In the genomic region with DNA sequence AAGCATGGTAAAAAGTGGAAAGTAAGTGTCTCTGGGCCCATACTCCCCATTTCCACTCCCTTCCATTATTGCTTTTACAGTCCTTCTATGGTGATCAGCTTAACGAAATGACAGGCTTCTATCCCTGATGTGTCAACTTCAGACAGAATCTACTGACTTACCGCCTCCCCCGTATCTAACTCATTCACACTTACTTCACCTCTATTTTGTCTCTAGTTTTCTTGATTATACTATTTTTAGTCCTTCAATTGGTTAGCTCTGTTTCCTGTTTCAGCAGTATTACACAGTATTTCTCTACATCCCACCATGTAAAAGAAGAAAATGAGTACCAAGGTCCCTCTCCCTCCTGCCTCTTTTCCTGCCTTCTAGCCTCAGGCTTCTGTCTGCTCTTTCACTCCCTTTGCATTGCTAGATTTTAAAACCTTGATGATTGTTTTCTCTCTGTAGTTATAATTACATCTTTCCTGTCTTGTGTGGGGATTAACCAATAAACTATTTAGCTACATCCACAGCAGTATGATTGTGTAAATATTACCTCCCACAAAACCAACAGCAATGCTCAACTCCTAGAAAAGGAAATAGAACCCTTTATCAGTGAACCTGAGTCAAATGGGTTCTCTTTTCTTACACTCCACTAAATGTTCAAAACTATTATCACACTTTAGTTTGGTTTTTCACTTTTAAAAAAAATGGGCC, we compare ENCODE assay signal across 8 cellular contexts. TPM values are rescaled to one million over a fixed set of nuclear protein-coding genes. Genes with fewer than 3 reads are reported as not detected.
DNase-seq lines count a peak whose midpoint lies in the region; ATAC-seq and TF ChIP-seq lines count a peak whose summit lies in the region.

No MANE protein-coding gene starts in this region.

- H3K4me3 Mint-ChIP-seq in CD4-positive, alpha-beta memory T cell: peak overlapping the region; percentile 5 to 73 (median 34)
- H3K4me3 Mint-ChIP-seq in activated CD8-positive, alpha-beta T cell treated with anti-CD3 and anti-CD28 coated beads for 36 hours: peak overlapping the region; percentile 16

- H3K4me1 Mint-ChIP-seq in CD4-positive, alpha-beta memory T cell: peaks cover 50 to 81% (median 65%) of the 10 kb centered on the region in 4 donors
- H3K4me1 Mint-ChIP-seq in activated CD8-positive, alpha-beta T cell treated with anti-CD3 and anti-CD28 coated beads for 36 hours (ENCODE audit: low read depth): peaks cover 61% of the 10 kb centered on the region

- H3K4me1 ChIP-seq in CD4-positive, alpha-beta memory T cell (ENCODE audit: insufficient read depth, low read length): peaks cover 63% of the 10 kb centered on the region
- H3K4me1 ChIP-seq in mucosa of rectum (ENCODE audit: control insufficient read depth in 2 of 2, insufficient read depth in 2 of 2, low read length in 2 of 2) (peaks cover 36 to 48% of the 10 kb centered on the region in 2 donors), mesenchymal stem cell (ENCODE audit: control insufficient read depth, insufficient read depth, low read depth, low read length) (peaks cover 5% of the 10 kb centered on the region)

- no peak overlapping the region for H2AFZ ChIP-seq in mesenchymal stem cell (ENCODE audit: low read depth, low read length)

- H2AK5ac ChIP-seq in mesenchymal stem cell (ENCODE audit: low read length, severe bottlenecking): no peak overlapping the region

- no peak overlapping the region for H3K14ac ChIP-seq in mesenchymal stem cell (ENCODE audit: low read length in 2 of 2)

- 96% methylated on average over 3 of the region's 3 CpGs for WGBS in mesenchymal stem cell

- H3K27ac ChIP-seq in CD4-positive, alpha-beta memory T cell (ENCODE audit: low read depth, low read length): no peak overlapping the region
- peak overlapping the region; percentile 74 to 83 for H3K27ac ChIP-seq in mucosa of rectum (ENCODE audit: low read depth in 2 of 2, low read length in 2 of 2)
- no peak overlapping the region for H3K27ac ChIP-seq in mesenchymal stem cell (ENCODE audit: low read length, poor library complexity, severe bottlenecking)

- no peak overlapping the region for H3K4me2 ChIP-seq in mesenchymal stem cell (ENCODE audit: low read length, poor library complexity, severe bottlenecking)

- no peak overlapping the region for H2BK5ac ChIP-seq in mesenchymal stem cell (ENCODE audit: low read depth, low read length, poor library complexity, severe bottlenecking)

- H3K9ac ChIP-seq in mucosa of rectum (ENCODE audit: low read depth in 1 of 2, low read length in 2 of 2) (no peak overlapping the region), mesenchymal stem cell (ENCODE audit: low read length) (no peak overlapping the region)

- H3K4ac ChIP-seq in mesenchymal stem cell (ENCODE audit: low read depth in 1 of 2, low read length in 2 of 2): no peak overlapping the region

- peak overlapping the region; percentile 1 to 92 (median 79) for H3K27ac Mint-ChIP-seq in CD4-positive, alpha-beta memory T cell
- H3K27ac Mint-ChIP-seq in activated CD8-positive, alpha-beta T cell treated with anti-CD3 and anti-CD28 coated beads for 36 hours: peak overlapping the region; percentile 90

- H2BK15ac ChIP-seq in mesenchymal stem cell (ENCODE audit: low read depth, poor library complexity, severe bottlenecking): no peak overlapping the region

- no peak overlapping the region for H3K4me3 ChIP-seq in CD4-positive, alpha-beta memory T cell (ENCODE audit: low read length in 2 of 2)
- no peak overlapping the region for H3K4me3 ChIP-seq in Jurkat, Clone E6-1 (ENCODE audit: low read length)
- peak overlapping the region in 1 of 2 donors; percentile 41 for H3K4me3 ChIP-seq in mucosa of rectum (ENCODE audit: low read length in 2 of 2)
- H3K4me3 ChIP-seq in mesenchymal stem cell (ENCODE audit: insufficient read depth in 1 of 2, low read depth in 1 of 2, low read length in 2 of 2): no peak overlapping the region

- no peak overlapping the region for H3K23ac ChIP-seq in mesenchymal stem cell (ENCODE audit: low read length in 2 of 2)

- no peak for TF ChIP-seq CTCF in activated CD8-positive, alpha-beta T cell treated with anti-CD3 and anti-CD28 coated beads for 36 hours (IDR thresholded peaks at IDR 0.05)

- H3K27me3 ChIP-seq in CD4-positive, alpha-beta memory T cell (ENCODE audit: insufficient read depth, low read length): no peaks in the 10 kb centered on the region
- no peaks in the 10 kb centered on the region for H3K27me3 ChIP-seq in mucosa of rectum (ENCODE audit: control insufficient read depth in 2 of 2, insufficient read depth in 2 of 2, low read length in 2 of 2)
- H3K27me3 ChIP-seq in mesenchymal stem cell (ENCODE audit: control insufficient read depth in 1 of 2, insufficient read depth in 1 of 2, low read length in 2 of 2): no peaks in the 10 kb centered on the region

- H3K79me1 ChIP-seq in mesenchymal stem cell (replicated peaks; ENCODE audit: low read length, poor library complexity, severe bottlenecking): peaks cover 12% of the 10 kb centered on the region

- no peak overlapping the region for H4K91ac ChIP-seq in mesenchymal stem cell (ENCODE audit: low read length)

- POLR2A ChIA-PET in CD4-positive, alpha-beta memory T cell (lab: Charles Lee; ENCODE audit: partially characterized antibody): interaction anchor here (1.0 to 2.3 kb wide), 4 partner anchors 54 to 319 kb away, joined by 3 to 15 read pairs (median 8); partner anchors contain the start of genes GNAQ and PSAT1
- POLR2A ChIA-PET in activated CD8-positive, alpha-beta T cell treated with anti-CD3 and anti-CD28 coated beads for 36 hours (lab: Charles Lee): interaction anchor here (0.9 to 2.1 kb wide), 6 partner anchors 10 to 319 kb away, joined by 3 to 9 read pairs (median 5); partner anchors contain the start of genes GNAQ and PSAT1
- POLR2A ChIA-PET in HEK293T (lab: Yijun Ruan, JAX): no interaction called here

- H3K9me3 Mint-ChIP-seq in CD4-positive, alpha-beta memory T cell: no peaks in the 10 kb centered on the region
- no peaks in the 10 kb centered on the region for H3K9me3 Mint-ChIP-seq in activated CD8-positive, alpha-beta T cell treated with anti-CD3 and anti-CD28 coated beads for 36 hours

- no peaks in the 10 kb centered on the region for H3K9me3 ChIP-seq in CD4-positive, alpha-beta memory T cell (ENCODE audit: control insufficient read depth in 1 of 2, low read length in 2 of 2)
- H3K9me3 ChIP-seq in mucosa of rectum (ENCODE audit: control insufficient read depth in 2 of 2, low read length in 2 of 2) (no peaks in the 10 kb centered on the region), mesenchymal stem cell (ENCODE audit: control insufficient read depth, low read length) (no peaks in the 10 kb centered on the region)

- DNase-seq in CD4-positive, alpha-beta memory T cell: no peak
- DNase-seq in Jurkat, Clone E6-1 (ENCODE audit: low read depth, low spot score): peak; percentile 41
- peak; percentile 25 for DNase-seq in activated CD8-positive, alpha-beta T cell treated with anti-CD3 and anti-CD28 coated beads for 36 hours
- DNase-seq in mesenchymal stem cell (no peak), HEK293T (ENCODE audit: extremely low spot score) (no peak), NCI-H2196 (lab: John Stamatoyannopoulos, UW; ENCODE audit: unreplicated experiment) (no peak)

- H3K36me3 Mint-ChIP-seq in CD4-positive, alpha-beta memory T cell: peaks cover 0 to 2% of the 10 kb centered on the region in 2 donors
- H3K36me3 Mint-ChIP-seq in activated CD8-positive, alpha-beta T cell treated with anti-CD3 and anti-CD28 coated beads for 36 hours (ENCODE audit: low read depth): peaks cover 5% of the 10 kb centered on the region

- H4K8ac ChIP-seq in mesenchymal stem cell (ENCODE audit: low read length): no peak overlapping the region

- H2BK12ac ChIP-seq in mesenchymal stem cell (ENCODE audit: low read length in 2 of 2): no peak overlapping the region

- H3K27me3 Mint-ChIP-seq in CD4-positive, alpha-beta memory T cell: no peaks in the 10 kb centered on the region
- H3K27me3 Mint-ChIP-seq in activated CD8-positive, alpha-beta T cell treated with anti-CD3 and anti-CD28 coated beads for 36 hours: no peaks in the 10 kb centered on the region

- intact Hi-C loops in CD4-positive, alpha-beta memory T cell (cut with micrococcal nuclease): loop anchor here (10.0 kb wide), 1 partner anchor 523 kb away; no protein-coding TSS in a partner anchor
- intact Hi-C loops in activated CD8-positive, alpha-beta T cell treated with anti-CD3 and anti-CD28 coated beads for 36 hours (cut with micrococcal nuclease): loop anchor here (5.0 kb wide), 2 partner anchors 139 to 234 kb away; no protein-coding TSS in a partner anchor

- CTCF ChIA-PET in CD4-positive, alpha-beta memory T cell (lab: Charles Lee; ENCODE audit: partially characterized antibody): interaction anchor here (0.5 to 8.1 kb wide), 12 partner anchors 11 to 811 kb away, joined by 4 to 129 read pairs (median 14); partner anchors contain the start of gene GNAQ
- CTCF ChIA-PET in activated CD8-positive, alpha-beta T cell treated with anti-CD3 and anti-CD28 coated beads for 36 hours (lab: Charles Lee): interaction anchor here (0.6 to 7.5 kb wide), 14 partner anchors 8 to 318 kb away, joined by 3 to 67 read pairs (median 5); partner anchors contain the start of gene PSAT1
- CTCF ChIA-PET in HEK293T (lab: Yijun Ruan, JAX): no interaction called here

- no peaks in the 10 kb centered on the region for H3K36me3 ChIP-seq in CD4-positive, alpha-beta memory T cell (ENCODE audit: insufficient read depth, low read length)
- H3K36me3 ChIP-seq in mucosa of rectum (ENCODE audit: control insufficient read depth in 2 of 2, insufficient read depth in 2 of 2, low read length in 2 of 2): no peaks in the 10 kb centered on the region
- H3K36me3 ChIP-seq in mesenchymal stem cell (ENCODE audit: control insufficient read depth in 1 of 2, insufficient read depth in 2 of 2, low read depth in 1 of 2, low read length in 2 of 2): no peaks in the 10 kb centered on the region

- peak; percentile 85 for ATAC-seq in activated CD8-positive, alpha-beta T cell treated with anti-CD3 and anti-CD28 coated beads for 36 hours
- no peak for ATAC-seq in GM18873 (IDR thresholded peaks at IDR 0.05; ENCODE audit: low FRiP score, unreplicated experiment)

- no peak overlapping the region for H2BK120ac ChIP-seq in mesenchymal stem cell (ENCODE audit: low read depth, low read length)

- no peak overlapping the region for H3K18ac ChIP-seq in mesenchymal stem cell (ENCODE audit: low read depth in 1 of 2, low read length in 2 of 2)

TF ChIP-seq in HEK293T, 16 proteins besides CTCF, POLR2A, EP300 and RAD21:
- TF ChIP-seq ZNF384 (IDR thresholded peaks at IDR 0.05) (no peak), NFRKB (IDR thresholded peaks at IDR 0.05) (no peak)

RNA-seq across cellular contexts. Expression of gene GNAQ, which starts 53.4 kb away (rescaled TPM):
- total RNA-seq in CD4-positive, alpha-beta memory T cell: 10 to 100 TPM; 50.7 to 57.2 TPM
- 10 to 100 TPM in 1 of 2 donors, 1 to 10 TPM in 1; 6.9 to 18.4 TPM for polyA plus RNA-seq in CD4-positive, alpha-beta memory T cell
- 39.3 TPM for polyA plus RNA-seq in Jurkat, Clone E6-1 (2012; ENCODE audit: insufficient read depth, insufficient read length)
- 10 to 100 TPM; 17.8 to 18.1 TPM for total RNA-seq in activated CD8-positive, alpha-beta T cell treated with anti-CD3 and anti-CD28 coated beads for 36 hours
- polyA plus RNA-seq in mesenchymal stem cell (2013, experiment 1 of 2): 27.9 TPM
- 28.5 TPM for polyA plus RNA-seq in mesenchymal stem cell (2013, experiment 2 of 2)

Comparison
In these comparisons a context has a peak if more than half of its experiments do, and no peak if none do; other contexts are left out.
1. DNase-seq: peak in Jurkat, Clone E6-1 (single experiment) and activated CD8-positive, alpha-beta T cell treated with anti-CD3 and anti-CD28 coated beads for 36 hours (single experiment); none in CD4-positive, alpha-beta memory T cell (0 of 5), mesenchymal stem cell (single experiment), HEK293T (single experiment) and NCI-H2196 (single experiment).
2. H3K27ac ChIP-seq: peak in mucosa of rectum (2 of 2); none in CD4-positive, alpha-beta memory T cell (single experiment) and mesenchymal stem cell (single experiment).